ENCODE assay signal across 23 cellular contexts in genomic region chr5:6447384-6448140, GRCh38. TPM values are rescaled to one million over a fixed set of nuclear protein-coding genes. Genes with fewer than 3 reads are reported as not detected.
DNase-seq lines count a peak whose midpoint lies in the region; ATAC-seq and TF ChIP-seq lines count a peak whose summit lies in the region.
"Had no signal": no experiment of that assay in that cellular context is flagged by ENCODE, and none has a peak within 500 bp of the region (broad histone marks: within the 10 kb centered on the region; RNA-seq: fewer than 3 reads in every experiment).

No MANE protein-coding gene starts in this region.

- H3K4me3 ChIP-seq in HEK293 (ENCODE audit: low read depth, low read length) (no peak overlapping the region), upper lobe of right lung (no peak overlapping the region)

- H3K27me3 ChIP-seq in upper lobe of right lung: peaks cover 36% of the 10 kb centered on the region

- no peaks in the 10 kb centered on the region for H3K36me3 Mint-ChIP-seq in WTC11

- H3K4me1 ChIP-seq in HEK293 (ENCODE audit: control insufficient read depth, insufficient read depth, low read length): no peaks in the 10 kb centered on the region
- H3K4me1 ChIP-seq in upper lobe of right lung: peaks cover 5% of the 10 kb centered on the region

- DNase-seq in WTC11 (ENCODE audit: low spot score) (no peak), islet precursor cell (peak; percentile 24), upper lobe of right lung (no peak), NCI-H146 (lab: John Stamatoyannopoulos, UW) (no peak), glomerular visceral epithelial cell (ENCODE audit: extremely low spot score) (no peak), NOMO-1 treated with dmso at 0.1 percent for 144 hours (lab: John Stamatoyannopoulos, UW; ENCODE audit: unreplicated experiment) (no peak)
- DNase-seq: AML-193; CD4-positive, alpha-beta T cell; HCEC 1CT; NCI-H1694; NCI-H2029 treated with DMSO at 0.1 percent for 48 hours; NCI-H446 treated with DMSO at 0.1 percent for 48 hours; SHP77 had no signal

- TF ChIP-seq CTCF in HEK293 (tag by site-specific recombination; IDR thresholded peaks at IDR 0.05): no peak
- TF ChIP-seq CTCF in WTC11 (IDR thresholded peaks at IDR 0.05): no peak
- no peak for TF ChIP-seq CTCF in upper lobe of right lung (IDR thresholded peaks at IDR 0.05)

- H3K36me3 ChIP-seq in HEK293 (ENCODE audit: control insufficient read depth in 2 of 2, insufficient read depth in 1 of 2, low read length in 2 of 2) (no peaks in the 10 kb centered on the region), upper lobe of right lung (no peaks in the 10 kb centered on the region)
- H3K36me3 ChIP-seq: BLaER1 treated with 17β-estradiol and CSF1 and Interleukin-3, amounts not matched to agents 10 nM and 100 nM had no signal

- ATAC-seq in WTC11 (no peak), upper lobe of right lung (peak; percentile 11)
- ATAC-seq: GM23338, Panc1 had no signal

- POLR2A ChIA-PET in HEK293 (lab: Yijun Ruan, JAX) (no interaction called here), WTC11 (lab: Charles Lee) (no interaction called here)

- H3K27ac ChIP-seq in HEK293 (ENCODE audit: extremely low read depth, low read depth, low read length) (no peak overlapping the region), upper lobe of right lung (no peak overlapping the region)
- H3K27ac ChIP-seq: A549; BLaER1 treated with 17β-estradiol and CSF1 and Interleukin-3, amounts not matched to agents 10 nM and 100 nM; HL-60; RWPE1 had no signal

- H3K27me3 Mint-ChIP-seq in WTC11 (ENCODE audit: low read depth): peaks cover 48% of the 10 kb centered on the region

- CTCF ChIA-PET in HEK293 (lab: Yijun Ruan, JAX) (no interaction called here), WTC11 (lab: Charles Lee) (no interaction called here)

- intact Hi-C loops in upper lobe of right lung (cut with DNase I): no loop called here

- peaks cover 19% of the 10 kb centered on the region for H3K4me1 Mint-ChIP-seq in WTC11

- no peaks in the 10 kb centered on the region for H3K9me3 ChIP-seq in HEK293 (ENCODE audit: control insufficient read depth, insufficient read depth, low read depth, low read length)
- H3K9me3 ChIP-seq in upper lobe of right lung: no peaks in the 10 kb centered on the region

- H3K9me3 Mint-ChIP-seq in WTC11: no peaks in the 10 kb centered on the region
- H3K9me3 Mint-ChIP-seq: CD4-positive, alpha-beta T cell; GM23338 had no signal

- H3K27ac Mint-ChIP-seq in WTC11: no peak overlapping the region
- H3K27ac Mint-ChIP-seq: CD4-positive, alpha-beta T cell; GM23338 had no signal

- no peak overlapping the region for H3K4me3 Mint-ChIP-seq in WTC11
- H3K4me3 Mint-ChIP-seq: CD4-positive, alpha-beta T cell; GM23338 had no signal

TF ChIP-seq in HEK293, 187 proteins besides CTCF, POLR2A, EP300 and RAD21 (continues in another document):
- TF ChIP-seq SCRT1 (tag by site-specific recombination; IDR thresholded peaks at IDR 0.05; ENCODE audit: borderline replicate concordance) (no peak; the same call in 1 of the 2 replicates), ZNF76 (tag by site-specific recombination; IDR thresholded peaks at IDR 0.05; ENCODE audit: borderline replicate concordance, low read depth) (peak; percentile 7; the same call in 1 of the 2 replicates), ZIC2 (tag by site-specific recombination; IDR thresholded peaks at IDR 0.05) (0 out of 2 replicates have a peak, but pooled peaks have one; percentile 14), ZSCAN5A (tag by site-specific recombination; IDR thresholded peaks at IDR 0.05) (peak; percentile 77; the same call in 1 of the 2 replicates), ZNF37A (tag by site-specific recombination; IDR thresholded peaks at IDR 0.05) (no peak), ZNF133 (tag by site-specific recombination; IDR thresholded peaks at IDR 0.05) (no peak), IKZF3 (tag by site-specific recombination; IDR thresholded peaks at IDR 0.05) (no peak), ZNF837 (tag by site-specific recombination; IDR thresholded peaks at IDR 0.05) (peak; percentile 14; the same call in 1 of the 2 replicates), KLF17 (tag by site-specific recombination; IDR thresholded peaks at IDR 0.05) (no peak), ZBTB48 (tag by site-specific recombination; IDR thresholded peaks at IDR 0.05) (peak; percentile 19; the same call in 1 of the 2 replicates), SCRT2 (tag by site-specific recombination; IDR thresholded peaks at IDR 0.05) (no peak), ZNF121 (tag by site-specific recombination; IDR thresholded peaks at IDR 0.05) (peak; percentile 40; the same call in 1 of the 2 replicates)

TF ChIP-seq in WTC11, 78 proteins besides CTCF, POLR2A, EP300 and RAD21:
- TF ChIP-seq NFE2L1 (CRISPR knock-in tag; IDR thresholded peaks at IDR 0.05) (0 out of 2 replicates have a peak, but pooled peaks have one; percentile 17), AFF4 (CRISPR knock-in tag; IDR thresholded peaks at IDR 0.05; ENCODE audit: borderline replicate concordance) (no peak)

RNA-seq across cellular contexts. Expression of gene UBE2QL1, which starts 1.1 kb away (rescaled TPM):
- total RNA-seq in WTC11 (2021) (0.46 to 0.50 TPM (median 0.46 TPM) in 3 replicates), upper lobe of right lung (not detected)
- total RNA-seq: LHCN-M2, MCF 10A, OCI-LY7 had no signal

Comparison
In these comparisons a context has a peak if more than half of its experiments do, and no peak if none do; other contexts are left out.
1. Of the 8 proteins assayed by ChIP-seq in both HEK293 and WTC11: peak only in HEK293: ZNF121; only in WTC11: none; in both: none; in neither: 7.